ENCODE assay signal across 8 cellular contexts in genomic region chr12:9468998-9469397, GRCh38.
A peak's percentile ranks its signal among the peaks of the same experiment; 100 is the strongest.
DNase-seq lines count a peak whose midpoint lies in the region; ATAC-seq and TF ChIP-seq lines count a peak whose summit lies in the region.
"Not testable (repeated sequence)": the region's sequence is repeated elsewhere in the genome, so short reads cannot be mapped to it uniquely, and the experiment has no call there.

No MANE protein-coding gene starts in this region.

- H3K4me1 ChIP-seq in CD8-positive, alpha-beta memory T cell (ENCODE audit: insufficient read depth, low read length); right atrium auricular region: not testable (repeated sequence)

- not testable (repeated sequence) for H3K27me3 ChIP-seq in CD8-positive, alpha-beta memory T cell (ENCODE audit: insufficient read depth, low read length, poor library complexity, severe bottlenecking); right atrium auricular region

- peak in 3 of 5 donors; percentile 11 to 56 (median 18) for DNase-seq in CD8-positive, alpha-beta memory T cell
- DNase-seq in HEK293T (ENCODE audit: extremely low spot score) (peak; percentile 53), NOMO-1 treated with dmso at 0.1 percent for 144 hours (lab: John Stamatoyannopoulos, UW; ENCODE audit: unreplicated experiment) (peak; percentile 52), cardiac fibroblast (ENCODE audit: low read depth in 2 of 2) (peak; percentile 58 to 75), right atrium auricular region (ENCODE audit: low spot score) (peak; percentile 60)
- DNase-seq in activated CD4-positive, alpha-beta T cell treated with anti-CD3 and anti-CD28 coated beads for 48 hours = peak; percentile 44
- peak; percentile 12 to 80 (median 43) for DNase-seq in naive thymus-derived CD8-positive, alpha-beta T cell
- DNase-seq in stimulated activated naive CD4-positive, alpha-beta T cell (lab: John Stamatoyannopoulos, UW) = peak; percentile 9 to 62 (median 24)

- not testable (repeated sequence) for H3K27me3 Mint-ChIP-seq in CD8-positive, alpha-beta memory T cell; naive thymus-derived CD8-positive, alpha-beta T cell

- not testable (repeated sequence) for H3K36me3 ChIP-seq in CD8-positive, alpha-beta memory T cell (ENCODE audit: insufficient read depth, low read length); right atrium auricular region

- TF ChIP-seq CTCF in cardiac fibroblast (IDR thresholded peaks at IDR 0.05; ENCODE audit: low read depth, low read length) (peak; percentile 57), right atrium auricular region (IDR thresholded peaks at IDR 0.05) (peak; percentile 48 to 72)

- peak overlapping the region in 2 of 8 donors; percentile 17 to 70 for H3K27ac Mint-ChIP-seq in CD8-positive, alpha-beta memory T cell
- peak overlapping the region in 3 of 10 donors; percentile 53 to 58 (median 57) for H3K27ac Mint-ChIP-seq in naive thymus-derived CD8-positive, alpha-beta T cell

- H3K4me3 Mint-ChIP-seq in CD8-positive, alpha-beta memory T cell = not testable (repeated sequence)
- peak overlapping the region in 2 of 10 donors; percentile 23 to 41 for H3K4me3 Mint-ChIP-seq in naive thymus-derived CD8-positive, alpha-beta T cell

- H3K36me3 Mint-ChIP-seq in CD8-positive, alpha-beta memory T cell; naive thymus-derived CD8-positive, alpha-beta T cell: not testable (repeated sequence)

- not testable (repeated sequence) for H3K9me3 Mint-ChIP-seq in CD8-positive, alpha-beta memory T cell; naive thymus-derived CD8-positive, alpha-beta T cell

- POLR2A ChIA-PET in CD8-positive, alpha-beta memory T cell (lab: Charles Lee); HEK293T (lab: Yijun Ruan, JAX): not testable (repeated sequence)
- POLR2A ChIA-PET in naive thymus-derived CD8-positive, alpha-beta T cell (lab: Charles Lee) = interaction anchor here (0.7 kb wide), 1 partner anchor 138 kb away, joined by 3 read pairs; no protein-coding TSS in a partner anchor

- H3K4me1 Mint-ChIP-seq in CD8-positive, alpha-beta memory T cell = peaks cover 12 to 30% (median 22%) of the 10 kb centered on the region in 3 donors
- peaks cover 10 to 29% (median 14%) of the 10 kb centered on the region in 4 donors for H3K4me1 Mint-ChIP-seq in naive thymus-derived CD8-positive, alpha-beta T cell

- not testable (repeated sequence) for H3K9me3 ChIP-seq in CD8-positive, alpha-beta memory T cell (ENCODE audit: low read length); right atrium auricular region

- CTCF ChIA-PET in CD8-positive, alpha-beta memory T cell (lab: Charles Lee) = interaction anchor here (0.6 to 1.9 kb wide), 9 partner anchors 139 to 346 kb away, joined by 3 to 10 read pairs (median 3); no protein-coding TSS in a partner anchor
- CTCF ChIA-PET in HEK293T (lab: Yijun Ruan, JAX) = interaction anchor here (0.6 to 1.1 kb wide), 4 partner anchors 19 to 138 kb away, joined by 3 to 6 read pairs (median 3); no protein-coding TSS in a partner anchor

- not testable (repeated sequence) for H3K4me3 ChIP-seq in CD8-positive, alpha-beta memory T cell (ENCODE audit: low read length); cardiac fibroblast (replicated peaks in 1 of 2; ENCODE audit: low read depth in 2 of 2, low read length in 2 of 2); right atrium auricular region

- ATAC-seq in naive thymus-derived CD8-positive, alpha-beta T cell = peak; percentile 52 to 72

- H3K27ac ChIP-seq in CD8-positive, alpha-beta memory T cell (ENCODE audit: low read depth, low read length); right atrium auricular region: not testable (repeated sequence)
